ENCODE assay signal across 8 cellular contexts in the genomic region with DNA sequence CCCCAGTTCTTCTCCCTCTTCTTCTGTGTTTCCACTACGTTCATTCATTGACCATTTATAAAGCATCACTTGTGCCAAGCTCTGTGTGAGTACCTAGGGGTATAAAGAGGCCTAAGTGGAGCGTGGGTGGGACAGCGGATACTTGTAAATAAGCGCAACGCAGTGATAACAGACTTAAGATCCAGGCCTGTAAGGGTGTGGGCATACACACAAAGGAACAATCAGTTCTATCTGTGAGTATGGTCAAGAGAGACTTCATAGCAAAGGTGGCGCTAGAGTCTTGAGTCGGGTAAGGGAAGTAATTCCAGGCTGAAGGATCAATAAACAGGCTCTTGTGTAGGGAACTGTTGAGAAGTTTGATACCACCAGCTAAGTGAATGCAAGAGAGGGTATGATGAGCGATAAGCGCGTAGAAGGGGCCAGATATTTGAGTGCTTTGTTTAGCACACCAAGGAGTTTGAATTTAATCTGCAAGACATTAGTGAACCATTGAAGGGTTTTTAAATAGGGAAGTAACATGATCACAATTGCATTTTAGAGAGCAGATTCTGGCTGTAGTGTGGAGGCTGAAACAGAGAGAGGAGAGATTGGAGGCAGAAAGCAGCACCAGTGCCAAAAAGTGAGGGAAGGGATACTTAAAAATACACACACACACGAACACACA. TPM values are rescaled to one million over a fixed set of nuclear protein-coding genes. Genes with fewer than 3 reads are reported as not detected.
A peak's percentile ranks its signal among the peaks of the same experiment; 100 is the strongest.
DNase-seq lines count a peak whose midpoint lies in the region; ATAC-seq and TF ChIP-seq lines count a peak whose summit lies in the region.

No MANE protein-coding gene starts in this region.

- H2AFZ ChIP-seq in HCT116 (ENCODE audit: low read depth, low read length, poor library complexity, severe bottlenecking) = peak overlapping the region; percentile 20

- CTCF ChIA-PET in HCT116 (lab: Charles Lee) = interaction anchor here (1.4 kb wide), 1 partner anchor 1193 kb away, joined by 6 read pairs; no protein-coding TSS in a partner anchor

- H3K79me2 ChIP-seq in HCT116 (ENCODE audit: insufficient read depth, low read length) = peaks cover 35% of the 10 kb centered on the region

- peak overlapping the region; percentile 80 for H3K4me3 Mint-ChIP-seq in activated T-helper 2 cell treated with anti-CD3 and anti-CD28 coated beads, Interferon-gamma antibody, Interleukin-2, Interleukin-4, amounts not matched to agents 10 μg/mL and 5 μg/mL and 100 μg/mL, durations not matched to agents 14 hours and 24 hours and 36 hours (ENCODE audit: low read depth)

- H3K4me1 ChIP-seq in HCT116 (ENCODE audit: control insufficient read depth in 1 of 2, insufficient read depth in 2 of 2, low read length in 2 of 2) = peaks cover 7 to 26% of the 10 kb centered on the region in 2 experiments; a peak in 3 of 4 replicates
- peaks cover 0 to 13% (median 0%) of the 10 kb centered on the region in 4 donors for H3K4me1 ChIP-seq in right lobe of liver

- intact Hi-C loops in HCT116 (cut with micrococcal nuclease) (loop anchor here (2.0 kb wide), 1 partner anchor 91 kb away; no protein-coding TSS in a partner anchor), right lobe of liver (cut with DNase I) (no loop called here)
- intact Hi-C loops in activated T-helper 2 cell treated with anti-CD3 and anti-CD28 coated beads, Interferon-gamma antibody, Interleukin-2, Interleukin-4, amounts not matched to agents 10 μg/mL and 5 μg/mL and 100 μg/mL, durations not matched to agents 14 hours and 24 hours and 36 hours (cut with micrococcal nuclease) = no loop called here

- DNase-seq in ACHN (peak; percentile 51), HCT116 (ENCODE audit: low read depth, low spot score) (no peak), right lobe of liver (no peak), NCI-H1048 (lab: John Stamatoyannopoulos, UW) (no peak), NCI-H2196 (lab: John Stamatoyannopoulos, UW; ENCODE audit: unreplicated experiment) (no peak), SHP77 (lab: John Stamatoyannopoulos, UW) (no peak)
- DNase-seq in activated T-helper 2 cell treated with anti-CD3 and anti-CD28 coated beads, Interferon-gamma antibody, Interleukin-2, Interleukin-4, amounts not matched to agents 10 μg/mL and 5 μg/mL and 100 μg/mL, durations not matched to agents 14 hours and 24 hours and 36 hours (ENCODE audit: low spot score) = no peak

- H3K27ac ChIP-seq in HCT116 (ENCODE audit: low read depth, low read length) = peak overlapping the region; percentile 88; the same call in 1 of the 2 replicates
- H3K27ac ChIP-seq in right lobe of liver = no peak overlapping the region

- no peaks in the 10 kb centered on the region for H3K9me3 Mint-ChIP-seq in activated T-helper 2 cell treated with anti-CD3 and anti-CD28 coated beads, Interferon-gamma antibody, Interleukin-2, Interleukin-4, amounts not matched to agents 10 μg/mL and 5 μg/mL and 100 μg/mL, durations not matched to agents 14 hours and 24 hours and 36 hours

- no peaks in the 10 kb centered on the region for H3K9me2 ChIP-seq in HCT116 (ENCODE audit: insufficient read depth)

- no peak for TF ChIP-seq POLR2A in HCT116 (IDR thresholded peaks at IDR 0.05; ENCODE audit: borderline replicate concordance, extremely low read depth, insufficient read depth, insufficient read length)
- no peak for TF ChIP-seq POLR2A in right lobe of liver (IDR thresholded peaks at IDR 0.05)

- H3K4me3 ChIP-seq in HCT116 (replicated peaks in 1 of 2; ENCODE audit: low read depth in 1 of 2, low read length in 2 of 2) (peak overlapping the region in 1 of 2 experiments; percentile 67; a peak in 1 of 4 replicates), right lobe of liver (peak overlapping the region in 2 of 3 donors; percentile 64 to 85)

- POLR2A ChIA-PET in HCT116 (lab: Charles Lee) = interaction anchor here (0.8 kb wide), 2 partner anchors 9 to 17 kb away, joined by 4 to 5 read pairs; no protein-coding TSS in a partner anchor

- TF ChIP-seq CTCF in HCT116 (IDR thresholded peaks at IDR 0.05 in 2 of 3, conservative IDR thresholded peaks at IDR 0.05 in 1 of 3; ENCODE audit: borderline replicate concordance in 1 of 3, insufficient read depth in 1 of 3, low read depth in 2 of 3, low read length in 2 of 3) = peak in 2 of 3 experiments; percentile 8 to 22; a peak in 1 of 6 replicates
- TF ChIP-seq CTCF in right lobe of liver (IDR thresholded peaks at IDR 0.05) = no peak

- H3K27me3 ChIP-seq in HCT116 (ENCODE audit: insufficient read depth, low read length) (no peaks in the 10 kb centered on the region), right lobe of liver (no peaks in the 10 kb centered on the region)

- peak overlapping the region; percentile 83 for H3K4me2 ChIP-seq in HCT116 (ENCODE audit: low read length)

- TF ChIP-seq RAD21 in HCT116 (IDR thresholded peaks at IDR 0.05; ENCODE audit: low read depth) = peak; percentile 40; the same call in 1 of the 2 replicates

- H3K36me3 ChIP-seq in HCT116 (ENCODE audit: control insufficient read depth in 1 of 2, insufficient read depth in 2 of 2, low read length in 2 of 2) (no peaks in the 10 kb centered on the region), right lobe of liver (no peaks in the 10 kb centered on the region)

- H3K9ac ChIP-seq in HCT116 (ENCODE audit: low read length) = 0 out of 2 replicates have a peak overlapping the region, but pooled peaks have one; percentile 70

- peaks cover 10% of the 10 kb centered on the region; the same call in 1 of the 2 replicates for H4K20me1 ChIP-seq in HCT116 (ENCODE audit: insufficient read depth)

- WGBS in right lobe of liver (ENCODE audit: insufficient coverage, low coverage, low lambda C conversion rate, missing lambda C conversion rate) = 74% methylated on average over 11 of the region's 11 CpGs

- ATAC-seq in HCT116 (no peak), right lobe of liver (no peak), HG02852 (IDR thresholded peaks at IDR 0.05; ENCODE audit: unreplicated experiment) (no peak)

- H3K27ac Mint-ChIP-seq in activated T-helper 2 cell treated with anti-CD3 and anti-CD28 coated beads, Interferon-gamma antibody, Interleukin-2, Interleukin-4, amounts not matched to agents 10 μg/mL and 5 μg/mL and 100 μg/mL, durations not matched to agents 14 hours and 24 hours and 36 hours = peak overlapping the region; percentile 79

- no TSS peak for BruUV-seq in HCT116 (replicated peaks; lab: Mats Ljungman, UMichigan)

- H3K4me1 Mint-ChIP-seq in activated T-helper 2 cell treated with anti-CD3 and anti-CD28 coated beads, Interferon-gamma antibody, Interleukin-2, Interleukin-4, amounts not matched to agents 10 μg/mL and 5 μg/mL and 100 μg/mL, durations not matched to agents 14 hours and 24 hours and 36 hours (ENCODE audit: low read depth) = peaks cover 28% of the 10 kb centered on the region

- H3K27me3 Mint-ChIP-seq in activated T-helper 2 cell treated with anti-CD3 and anti-CD28 coated beads, Interferon-gamma antibody, Interleukin-2, Interleukin-4, amounts not matched to agents 10 μg/mL and 5 μg/mL and 100 μg/mL, durations not matched to agents 14 hours and 24 hours and 36 hours (ENCODE audit: low read depth) = peaks cover 7% of the 10 kb centered on the region

- RAD21 ChIA-PET in HCT116 (lab: Charles Lee; ENCODE audit: low non-redundant PET in 1 of 2, low total read pairs in 2 of 2, uncharacterized antibody in 2 of 2, unreplicated experiment in 2 of 2) = no interaction called here

- in situ Hi-C loops in ACHN (cut with HindIII; ENCODE audit: low pct_ligation_motif_present, low pct_unique_long_range_greater_than_20kb, low sequenced_read_pairs) = no loop called here

- H3K9me3 ChIP-seq in HCT116 (ENCODE audit: control insufficient read depth in 1 of 2, insufficient read depth in 1 of 2, low read depth in 1 of 2, low read length in 2 of 2) (no peaks in the 10 kb centered on the region), right lobe of liver (no peaks in the 10 kb centered on the region)

- H3K36me3 Mint-ChIP-seq in activated T-helper 2 cell treated with anti-CD3 and anti-CD28 coated beads, Interferon-gamma antibody, Interleukin-2, Interleukin-4, amounts not matched to agents 10 μg/mL and 5 μg/mL and 100 μg/mL, durations not matched to agents 14 hours and 24 hours and 36 hours (ENCODE audit: low read depth) = peaks cover 3% of the 10 kb centered on the region

TF ChIP-seq in HCT116, 20 proteins besides CTCF, POLR2A, EP300 and RAD21 (continues in another document):
- TF ChIP-seq EGR1 (IDR thresholded peaks at IDR 0.05; ENCODE audit: low read depth) (no peak), CBX3 (IDR thresholded peaks at IDR 0.05; ENCODE audit: low read depth) (no peak), YY1 (IDR thresholded peaks at IDR 0.05; ENCODE audit: extremely low read depth, insufficient replicate concordance, low read depth, low read length) (no peak), EZH2 (IDR thresholded peaks at IDR 0.05) (no peak), ZNF274 (IDR thresholded peaks at IDR 0.05; ENCODE audit: low read depth, low read length) (no peak), SIN3A (IDR thresholded peaks at IDR 0.05; ENCODE audit: low read depth) (no peak), SRF (IDR thresholded peaks at IDR 0.05; ENCODE audit: low read depth) (no peak), ZFX (IDR thresholded peaks at IDR 0.05) (no peak), JUND (IDR thresholded peaks at IDR 0.05) (no peak), ELF1 (IDR thresholded peaks at IDR 0.05; ENCODE audit: borderline replicate concordance, low read depth) (no peak), FOSL1 (IDR thresholded peaks at IDR 0.05; ENCODE audit: low read depth) (no peak), EZH2phosphoT487 (IDR thresholded peaks at IDR 0.05; ENCODE audit: borderline replicate concordance) (no peak)
- TF ChIP-seq, protein P1, sequence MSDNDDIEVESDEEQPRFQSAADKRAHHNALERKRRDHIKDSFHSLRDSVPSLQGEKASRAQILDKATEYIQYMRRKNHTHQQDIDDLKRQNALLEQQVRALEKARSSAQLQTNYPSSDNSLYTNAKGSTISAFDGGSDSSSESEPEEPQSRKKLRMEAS (IDR thresholded peaks at IDR 0.05) = no peak

RNA-seq across cellular contexts. Expression of a gene that starts 1.0 kb away (rescaled TPM):
- 9.0 TPM for total RNA-seq in HCT116 (2021; ENCODE audit: unreplicated experiment)
- 1.6 and 2.4 TPM in 2 replicates for polyA plus RNA-seq in HCT116 (2012)
- 9.8 and 11.0 TPM in 2 replicates for total RNA-seq in activated T-helper 2 cell treated with anti-CD3 and anti-CD28 coated beads, Interferon-gamma antibody, Interleukin-2, Interleukin-4, amounts not matched to agents 10 μg/mL and 5 μg/mL and 100 μg/mL, durations not matched to agents 14 hours and 24 hours and 36 hours
- 10 to 100 TPM in 5 of 6 experiments, 1 to 10 TPM in 1; 9.3 to 13.8 (median 10.8) TPM for total RNA-seq in right lobe of liver

Comparison
In these comparisons a context has a peak if more than half of its experiments do, and no peak if none do; other contexts are left out.
1. CTCF ChIP-seq: peak in HCT116 (2 of 3); none in right lobe of liver (0 of 4).